Comparison of ENCODE assay signal across 21 cellular contexts in the genomic region with DNA sequence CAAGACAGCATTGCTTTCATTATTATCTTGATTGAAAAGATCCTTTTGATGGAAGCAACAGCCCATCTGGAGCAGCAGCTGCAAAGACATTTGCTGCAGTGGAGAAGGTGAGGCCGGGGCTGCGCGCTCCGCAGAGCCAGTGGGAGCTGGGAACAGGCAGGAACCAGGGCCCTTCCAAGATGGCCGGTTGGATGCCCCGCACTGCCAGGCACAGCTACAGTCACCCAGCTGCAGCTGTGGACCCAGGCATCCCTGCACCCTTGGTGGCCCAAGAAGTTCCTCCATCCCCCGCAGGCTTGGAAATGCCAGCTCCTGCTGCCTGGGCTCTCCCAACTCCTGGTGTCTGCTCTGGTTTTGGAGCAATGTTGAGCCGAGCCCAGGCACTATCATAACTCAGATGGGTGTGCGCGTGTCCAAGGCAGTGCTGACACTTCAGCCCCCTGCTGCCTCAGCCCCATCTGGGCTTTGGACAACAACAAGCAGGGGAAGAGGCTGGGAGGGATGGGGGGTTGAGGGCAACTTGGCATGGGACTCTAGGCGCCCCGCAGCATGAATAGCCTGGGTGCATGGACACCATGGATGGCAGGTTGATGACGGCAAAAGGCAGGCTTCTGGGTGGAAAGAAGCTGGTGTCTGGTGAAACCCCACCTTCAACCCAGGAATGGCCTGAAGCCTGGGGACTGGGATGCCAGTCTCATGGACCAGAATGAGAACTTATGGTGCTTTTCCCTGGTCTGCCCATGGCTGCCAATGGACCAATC.
"Had no signal": no experiment of that assay in that cellular context is flagged by ENCODE, and none has a peak within 500 bp of the region (broad histone marks: within the 10 kb centered on the region; RNA-seq: fewer than 3 reads in every experiment).

No MANE protein-coding gene starts in this region.

- H3K4me2 ChIP-seq: neural progenitor cell had no signal

- ATAC-seq: effector memory CD8-positive, alpha-beta T cell; left colon; natural killer cell; stimulated activated naive CD8-positive, alpha-beta T cell treated with anti-CD3 and anti-CD28 coated beads, Interleukin-15, Interleukin-2, amounts not matched to agents 100 U/mL and 50 U/mL, for 24 hours had no signal

- H3K9ac ChIP-seq: neural progenitor cell, parathyroid adenoma had no signal

- H2AFZ ChIP-seq: neural progenitor cell, parathyroid adenoma had no signal

- H3K27me3 ChIP-seq: esophagus squamous epithelium, neural progenitor cell, suprapubic skin, thyroid gland, upper lobe of left lung, vagina had no signal

- H3K79me2 ChIP-seq: parathyroid adenoma had no signal

- H3K4me1 ChIP-seq: esophagus squamous epithelium, neural progenitor cell, parathyroid adenoma, prostate gland, suprapubic skin, thyroid gland, upper lobe of left lung, vagina had no signal

- DNase-seq: central memory CD4-positive, alpha-beta T cell; effector memory CD8-positive, alpha-beta T cell; esophagus squamous epithelium; foreskin fibroblast; immature natural killer cell; left colon; mammary epithelial cell; natural killer cell; occipital lobe; small intestine; stimulated activated CD4-positive, alpha-beta T cell treated with anti-CD3 and anti-CD28 coated beads, Interleukin-2, amount 100 ng/mL, for 48 hours; stimulated activated naive CD8-positive, alpha-beta T cell treated with anti-CD3 and anti-CD28 coated beads, Interleukin-15, Interleukin-2, amounts not matched to agents 100 U/mL and 50 U/mL, for 24 hours; thyroid gland had no signal

- H3K36me3 ChIP-seq: esophagus squamous epithelium, neural progenitor cell, prostate gland, suprapubic skin, thyroid gland, upper lobe of left lung, vagina had no signal

- FAIRE-seq: keratinocyte, small intestine had no signal

- H3K4me3 ChIP-seq: esophagus squamous epithelium, neural progenitor cell, prostate gland, suprapubic skin, thyroid gland, upper lobe of left lung, vagina had no signal

- H3K9me3 ChIP-seq: prostate gland, suprapubic skin, thyroid gland, vagina had no signal

- H3K27ac ChIP-seq: epithelial cell of prostate, esophagus squamous epithelium, neural progenitor cell, parathyroid adenoma, prostate gland, suprapubic skin, thyroid gland, upper lobe of left lung, vagina had no signal
